In the genomic region with DNA sequence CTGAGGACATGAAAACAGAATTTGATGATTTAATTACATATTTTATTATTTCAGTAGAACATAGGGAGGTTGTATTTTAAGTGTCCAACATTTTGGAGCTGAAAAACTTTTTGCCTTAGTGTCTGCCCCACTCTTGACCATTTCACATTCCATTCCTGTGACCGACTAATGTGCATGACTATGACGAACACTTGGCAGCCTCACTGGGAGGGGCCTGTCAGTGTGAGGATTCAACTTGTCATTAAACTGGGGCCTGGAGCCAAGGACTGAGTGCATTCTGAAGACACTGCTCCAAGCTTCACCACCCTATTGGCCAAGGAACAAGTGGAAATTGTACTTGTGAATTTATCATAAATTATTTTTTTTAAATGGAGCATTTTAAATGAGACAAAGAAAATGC, we compare ENCODE assay signal across 14 cellular contexts.
DNase-seq lines count a peak whose midpoint lies in the region; ATAC-seq and TF ChIP-seq lines count a peak whose summit lies in the region.
"Had no signal": no experiment of that assay in that cellular context is flagged by ENCODE, and none has a peak within 500 bp of the region (broad histone marks: within the 10 kb centered on the region; RNA-seq: fewer than 3 reads in every experiment).

No MANE protein-coding gene starts in this region.

- H3K36me3 Mint-ChIP-seq in GM23338 (ENCODE audit: low read depth) (no peaks in the 10 kb centered on the region), WTC11 (no peaks in the 10 kb centered on the region)
- H3K36me3 Mint-ChIP-seq: naive thymus-derived CD4-positive, alpha-beta T cell had no signal

- H3K27me3 Mint-ChIP-seq in GM23338 (ENCODE audit: insufficient read depth, low read depth, poor library complexity) = no peaks in the 10 kb centered on the region
- H3K27me3 Mint-ChIP-seq in WTC11 (ENCODE audit: low read depth) = no peaks in the 10 kb centered on the region; the same call in 1 of the 2 replicates
- H3K27me3 Mint-ChIP-seq: naive thymus-derived CD4-positive, alpha-beta T cell had no signal

- H3K4me1 Mint-ChIP-seq in GM23338 = no peaks in the 10 kb centered on the region
- no peaks in the 10 kb centered on the region for H3K4me1 Mint-ChIP-seq in WTC11
- H3K4me1 Mint-ChIP-seq: naive thymus-derived CD4-positive, alpha-beta T cell had no signal

- H3K4me3 Mint-ChIP-seq in GM23338 = no peak overlapping the region
- no peak overlapping the region for H3K4me3 Mint-ChIP-seq in WTC11
- H3K4me3 Mint-ChIP-seq: naive thymus-derived CD4-positive, alpha-beta T cell had no signal

- H3K9me3 ChIP-seq in heart right ventricle (peaks cover 0 to 9% (median 0%) of the 10 kb centered on the region in 11 donors), subcutaneous abdominal adipose tissue (ENCODE audit: control insufficient read depth in 5 of 5, low read length in 5 of 5) (no peaks in the 10 kb centered on the region), right lobe of liver (no peaks in the 10 kb centered on the region)

- H3K9me3 Mint-ChIP-seq in GM23338 = no peaks in the 10 kb centered on the region
- no peaks in the 10 kb centered on the region for H3K9me3 Mint-ChIP-seq in WTC11

- peak; percentile 31; the same call in 1 of the 3 replicates for ATAC-seq in GM23338
- peak; percentile 20; the same call in 1 of the 2 replicates for ATAC-seq in WTC11
- ATAC-seq in heart right ventricle = peak in 6 of 8 donors; percentile 42 to 90 (median 78)
- no peak for ATAC-seq in right lobe of liver
- ATAC-seq in HG02884 (IDR thresholded peaks at IDR 0.05; ENCODE audit: unreplicated experiment) = no peak
- ATAC-seq in GM18867 (IDR thresholded peaks at IDR 0.05; ENCODE audit: unreplicated experiment) = no peak
- no peak for ATAC-seq in HG03025 (IDR thresholded peaks at IDR 0.05; ENCODE audit: low FRiP score, unreplicated experiment)
- ATAC-seq: esophagus mucosa; naive thymus-derived CD4-positive, alpha-beta T cell had no signal

- H3K9me2 ChIP-seq in GM23338 (ENCODE audit: insufficient read depth) = no peaks in the 10 kb centered on the region

- H3K4me2 ChIP-seq in GM23338 = no peak overlapping the region

- no peaks in the 10 kb centered on the region for H3F3A ChIP-seq in GM23338 (replicated peaks; ENCODE audit: low read depth)

- CTCF ChIA-PET in WTC11 (lab: Charles Lee) = no interaction called here

- H3K36me3 ChIP-seq in GM23338 (ENCODE audit: insufficient read depth) (no peaks in the 10 kb centered on the region), heart right ventricle (no peaks in the 10 kb centered on the region), subcutaneous abdominal adipose tissue (ENCODE audit: control insufficient read depth in 5 of 5, insufficient read depth in 5 of 5, low read length in 5 of 5) (no peaks in the 10 kb centered on the region), right lobe of liver (no peaks in the 10 kb centered on the region)

- H3K4me3 ChIP-seq in GM23338 = no peak overlapping the region
- no peak overlapping the region for H3K4me3 ChIP-seq in heart right ventricle
- H3K4me3 ChIP-seq in subcutaneous abdominal adipose tissue (ENCODE audit: low read depth in 1 of 5, low read length in 5 of 5) = no peak overlapping the region
- no peak overlapping the region for H3K4me3 ChIP-seq in right lobe of liver

- DNase-seq in GM23338 (ENCODE audit: low spot score) (peak; percentile 20), WTC11 (ENCODE audit: low spot score) (no peak), heart right ventricle (peak; percentile 24 to 48), right lobe of liver (no peak)
- DNase-seq: activated CD4-positive, CD25-positive, alpha-beta regulatory T cell treated with anti-CD3 and anti-CD28 coated beads, Interleukin-2, amount 50 U/mL, for 72 hours; activated naive CD4-positive, alpha-beta T cell; Karpas-422; naive thymus-derived CD4-positive, alpha-beta T cell; stimulated activated CD4-positive, alpha-beta T cell treated with anti-CD3 and anti-CD28 coated beads, Interleukin-4, amount 100 ng/mL, for 24 hours had no signal

- H3K9ac ChIP-seq in subcutaneous abdominal adipose tissue (ENCODE audit: low read length in 5 of 5) = no peak overlapping the region

- WGBS in heart right ventricle, 2 donors = 28 to 41% methylated on average over 2 of the region's 2 CpGs
- 53% methylated on average over 2 of the region's 2 CpGs for WGBS in right lobe of liver (ENCODE audit: insufficient coverage, low coverage, low lambda C conversion rate, missing lambda C conversion rate)

- no peaks in the 10 kb centered on the region for H3K79me2 ChIP-seq in GM23338 (replicated peaks; ENCODE audit: insufficient read depth)

- no peaks in the 10 kb centered on the region for H3K27me3 ChIP-seq in GM23338 (ENCODE audit: insufficient read depth)
- no peaks in the 10 kb centered on the region for H3K27me3 ChIP-seq in heart right ventricle
- H3K27me3 ChIP-seq in subcutaneous abdominal adipose tissue (ENCODE audit: control insufficient read depth in 5 of 5, insufficient read depth in 4 of 5, low read length in 5 of 5) = no peaks in the 10 kb centered on the region
- H3K27me3 ChIP-seq in right lobe of liver = no peaks in the 10 kb centered on the region

- no peak for TF ChIP-seq POLR2A in right lobe of liver (IDR thresholded peaks at IDR 0.05)

- intact Hi-C loops in heart right ventricle (cut with DNase I) = no loop called here
- intact Hi-C loops in right lobe of liver (cut with DNase I) = no loop called here

- POLR2A ChIA-PET in WTC11 (lab: Charles Lee) = no interaction called here

- H3K27ac ChIP-seq in GM23338 (ENCODE audit: low read depth) (no peak overlapping the region), heart right ventricle (no peak overlapping the region), subcutaneous abdominal adipose tissue (ENCODE audit: low read depth, low read length) (peak overlapping the region; percentile 97), right lobe of liver (no peak overlapping the region)

- H3K27ac Mint-ChIP-seq in GM23338 (no peak overlapping the region), WTC11 (no peak overlapping the region)
- H3K27ac Mint-ChIP-seq: naive thymus-derived CD4-positive, alpha-beta T cell had no signal

- no peak for TF ChIP-seq CTCF in GM23338 (conservative IDR thresholded peaks at IDR 0.05; ENCODE audit: low read depth in 2 of 2)
- no peak for TF ChIP-seq CTCF in WTC11 (IDR thresholded peaks at IDR 0.05)
- TF ChIP-seq CTCF in heart right ventricle (IDR thresholded peaks at IDR 0.05) = no peak
- no peak for TF ChIP-seq CTCF in right lobe of liver (IDR thresholded peaks at IDR 0.05)

- H3K4me1 ChIP-seq in GM23338 (ENCODE audit: insufficient read depth) = no peaks in the 10 kb centered on the region
- peaks cover 0 to 7% (median 0%) of the 10 kb centered on the region in 9 donors for H3K4me1 ChIP-seq in heart right ventricle
- H3K4me1 ChIP-seq in subcutaneous abdominal adipose tissue (ENCODE audit: control insufficient read depth in 5 of 5, insufficient read depth in 5 of 5, low read length in 5 of 5) = peaks cover 0 to 25% (median 10%) of the 10 kb centered on the region in 5 donors
- H3K4me1 ChIP-seq in right lobe of liver = no peaks in the 10 kb centered on the region

- H2AFZ ChIP-seq in GM23338 = no peak overlapping the region

- no peaks in the 10 kb centered on the region for H4K20me1 ChIP-seq in GM23338 (replicated peaks; ENCODE audit: insufficient read depth)

TF ChIP-seq in WTC11, 78 proteins besides CTCF, POLR2A, EP300 and RAD21:
- no peak for TF ChIP-seq ATF6 (CRISPR knock-in tag; IDR thresholded peaks at IDR 0.05)
- TF ChIP-seq SP1 (CRISPR knock-in tag; conservative IDR thresholded peaks at IDR 0.05) = no peak
- TF ChIP-seq TCF7 (CRISPR knock-in tag; IDR thresholded peaks at IDR 0.05; ENCODE audit: low read depth) = no peak

Comparison
In these comparisons a context has a peak if more than half of its experiments do, and no peak if none do; other contexts are left out.
1. ATAC-seq: peak in GM23338 (single experiment), WTC11 (single experiment) and heart right ventricle (6 of 8); none in right lobe of liver (0 of 4), HG02884 (single experiment), GM18867 (single experiment) and HG03025 (single experiment).
2. DNase-seq: peak in GM23338 (single experiment) and heart right ventricle (2 of 2); none in WTC11 (single experiment) and right lobe of liver (0 of 3).